25 cellular contexts compared by ENCODE assay signal in the genomic region with DNA sequence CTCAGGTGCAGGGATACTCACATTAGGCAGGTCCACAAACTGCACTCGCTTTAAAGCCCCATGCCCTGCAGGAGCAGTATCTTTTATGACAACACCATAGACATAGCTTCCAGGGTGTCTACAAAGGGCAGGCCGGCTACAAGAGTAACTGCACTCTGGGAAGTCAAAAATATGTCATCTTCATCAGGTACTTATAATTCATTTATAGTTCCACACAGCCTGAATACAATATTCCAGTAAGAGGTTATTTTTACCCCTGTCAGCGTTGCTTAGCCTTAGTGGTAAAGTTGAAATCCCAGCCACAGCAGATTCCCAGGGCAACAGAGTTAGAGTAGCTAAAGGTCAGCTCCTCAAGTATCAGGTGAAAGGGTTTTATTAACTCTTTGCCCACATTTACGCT.
"Had no signal": no experiment of that assay in that cellular context is flagged by ENCODE, and none has a peak within 500 bp of the region (broad histone marks: within the 10 kb centered on the region; RNA-seq: fewer than 3 reads in every experiment).

No MANE protein-coding gene starts in this region.

- H3K4me3 ChIP-seq: adrenal gland, Peyer's patch had no signal

- H3K4me1 ChIP-seq: Peyer's patch had no signal

- H3K9me3 ChIP-seq: adrenal gland, Peyer's patch had no signal

- DNase-seq: activated CD4-positive, alpha-beta T cell treated with anti-CD3 and anti-CD28 coated beads for 36 hours; activated CD4-positive, alpha-beta T cell treated with anti-CD3 and anti-CD28 coated beads, Interleukin-2, amount 10 ng/mL, durations not matched to agents 7 days and 5 days; activated CD4-positive, alpha-beta T cell treated with anti-CD3 and anti-CD28 coated beads, Interleukin-2, amount 50 U/mL, for 48 hours; activated gamma-delta T cell treated with Interleukin-2 at 50 U/mL for 16 hours; activated naive CD4-positive, alpha-beta T cell treated with anti-CD3 and anti-CD28 coated beads for 36 hours; activated T-cell treated with anti-CD3 and anti-CD28 coated beads, Interleukin-2, amount 50 U/mL, for 24 hours; adrenal gland; caudate nucleus; Karpas-422; KBM-7; NCI-H1048; NCI-H1105 treated with DMSO at 0.1 percent for 48 hours; NCI-H1436 treated with DMSO at 0.1 percent for 48 hours; NCI-H1694 treated with DMSO at 0.1 percent for 48 hours; NCI-H2029; NCI-H345; NCI-H524 treated with DMSO at 0.1 percent for 48 hours; NK-92 treated with Interleukin-12 subunit alpha and Interleukin-12 subunit beta, amount 100 ng/mL, for 24 hours; PC-3; Peyer's patch; RPMI8226 had no signal

- H3K27me3 ChIP-seq: adrenal gland, Peyer's patch had no signal

- ATAC-seq: activated CD4-positive, alpha-beta T cell treated with anti-CD3 and anti-CD28 coated beads for 36 hours; activated CD8-positive, alpha-beta T cell treated with anti-CD3 and anti-CD28 coated beads, Interleukin-2, amount 10 ng/mL, durations not matched to agents 7 days and 5 days; activated naive CD4-positive, alpha-beta T cell treated with anti-CD3 and anti-CD28 coated beads, Interleukin-2, amount 50 U/mL, for 72 hours; PC-3 had no signal

- FAIRE-seq: bronchial epithelial cell, TTC549 had no signal
